Comparison of ENCODE assay signal across 17 cellular contexts in genomic region chr11:116366980-116367640, GRCh38.
DNase-seq lines count a peak whose midpoint lies in the region.
"Had no signal": no experiment of that assay in that cellular context is flagged by ENCODE, and none has a peak within 500 bp of the region (broad histone marks: within the 10 kb centered on the region; RNA-seq: fewer than 3 reads in every experiment).

No MANE protein-coding gene starts in this region.

- DNase-seq in NCI-H146 (lab: John Stamatoyannopoulos, UW) = peak; percentile 7
- no peak for DNase-seq in NCI-H146 treated with DMSO at 0.1 percent for 48 hours (lab: John Stamatoyannopoulos, UW; ENCODE audit: unreplicated experiment)
- DNase-seq in dermis microvascular lymphatic vessel endothelial cell (ENCODE audit: low read depth in 2 of 2) = peak; percentile 93
- peak; percentile 64 for DNase-seq in iPS-NIHi11 (ENCODE audit: low spot score)
- peak; percentile 79 for DNase-seq in pulmonary artery endothelial cell (ENCODE audit: low read depth, low spot score)
- no peak for DNase-seq in NCI-H69 (lab: John Stamatoyannopoulos, UW)
- no peak for DNase-seq in C1 segment of cervical spinal cord (lab: John Stamatoyannopoulos, UW)
- DNase-seq in activated naive CD4-positive, alpha-beta T cell (lab: John Stamatoyannopoulos, UW) = no peak
- DNase-seq: activated CD4-positive, alpha-beta T cell treated with anti-CD3 and anti-CD28 coated beads, Interleukin-2, amount 10 ng/mL, durations not matched to agents 7 days and 5 days; activated naive CD4-positive, alpha-beta T cell treated with anti-CD3 and anti-CD28 coated beads for 36 hours; anterior cingulate cortex; kidney; NCI-H1436; Peyer's patch; stimulated activated CD4-positive, alpha-beta T cell treated with anti-CD3 and anti-CD28 coated beads, Interleukin-15, amount 100 ng/mL, for 24 hours; stimulated activated naive B cell treated with anti-CD40 and anti-IgM and Interleukin-4, amounts not matched to agents 10 μg/mL and 1 μg/mL and 100 μg/mL, for 72 hours; thyroid gland had no signal

Comparison
In these comparisons a context has a peak if more than half of its experiments do, and no peak if none do; other contexts are left out.
1. DNase-seq: peak in NCI-H146 (single experiment), dermis microvascular lymphatic vessel endothelial cell (2 of 2), iPS-NIHi11 (single experiment) and pulmonary artery endothelial cell (single experiment); none in NCI-H146 treated with DMSO at 0.1 percent for 48 hours (single experiment), NCI-H69 (single experiment), C1 segment of cervical spinal cord (0 of 14) and activated naive CD4-positive, alpha-beta T cell (0 of 4).